Comparison of ENCODE assay signal across 1 cellular context in genomic region chr1:32178380-32179192, GRCh38.
TF ChIP-seq lines count a peak whose summit lies in the region.

No MANE protein-coding gene starts in this region.

TF ChIP-seq in GM23338, 12 proteins besides CTCF, POLR2A, EP300 and RAD21 (continued from another document):
- no peak for TF ChIP-seq STAT1 (IDR thresholded peaks at IDR 0.05; ENCODE audit: unreplicated experiment)
